ENCODE assay signal across 8 cellular contexts in genomic region chr12:132600048-132601032, GRCh38. TPM values are rescaled to one million over a fixed set of nuclear protein-coding genes. Genes with fewer than 3 reads are reported as not detected.
DNase-seq lines count a peak whose midpoint lies in the region; ATAC-seq and TF ChIP-seq lines count a peak whose summit lies in the region.

No MANE protein-coding gene starts in this region.

- no peaks in the 10 kb centered on the region for H3K36me3 ChIP-seq in left lung

- peak; percentile 53 to 56 for TF ChIP-seq CTCF in left lung (IDR thresholded peaks at IDR 0.05)

- H3K27me3 Mint-ChIP-seq in dendritic cell treated with granulocyte-macrophage colony-stimulating factor and Interleukin-4, amounts not matched to agents 40 ng/mL and 50 ng/mL, for 4 days = peaks cover 85% of the 10 kb centered on the region

- H3K4me1 ChIP-seq in left lung = peaks cover 3 to 28% of the 10 kb centered on the region in 2 donors

- no peak overlapping the region for H3K27ac ChIP-seq in left lung

- H3K9me3 ChIP-seq in left lung = no peaks in the 10 kb centered on the region

- H3K27ac Mint-ChIP-seq in dendritic cell treated with granulocyte-macrophage colony-stimulating factor and Interleukin-4, amounts not matched to agents 40 ng/mL and 50 ng/mL, for 4 days = peak overlapping the region; percentile 17

- peak; percentile 86 for ATAC-seq in left lung
- ATAC-seq in stimulated activated naive CD8-positive, alpha-beta T cell treated with anti-CD3 and anti-CD28 coated beads, Interleukin-15, Interleukin-2, amounts not matched to agents 100 U/mL and 50 U/mL, for 24 hours = peak; percentile 57
- ATAC-seq in HG02588 (IDR thresholded peaks at IDR 0.05; ENCODE audit: unreplicated experiment) = no peak
- no peak for ATAC-seq in GM19463 (IDR thresholded peaks at IDR 0.05; ENCODE audit: unreplicated experiment)

- intact Hi-C loops in dendritic cell treated with granulocyte-macrophage colony-stimulating factor and Interleukin-4, amounts not matched to agents 40 ng/mL and 50 ng/mL, for 4 days (cut with micrococcal nuclease) = loop anchor here (2.0 kb wide), 1 partner anchor 14 kb away; no protein-coding TSS in a partner anchor
- intact Hi-C loops in left lung (cut with DNase I) = no loop called here

- no peaks in the 10 kb centered on the region for H3K9me3 Mint-ChIP-seq in dendritic cell treated with granulocyte-macrophage colony-stimulating factor and Interleukin-4, amounts not matched to agents 40 ng/mL and 50 ng/mL, for 4 days

- H3K27me3 ChIP-seq in left lung = peaks cover 20 to 68% of the 10 kb centered on the region in 2 donors

- peaks cover 26% of the 10 kb centered on the region for H3K4me1 Mint-ChIP-seq in dendritic cell treated with granulocyte-macrophage colony-stimulating factor and Interleukin-4, amounts not matched to agents 40 ng/mL and 50 ng/mL, for 4 days (ENCODE audit: low read depth)

- H3K4me3 Mint-ChIP-seq in dendritic cell treated with granulocyte-macrophage colony-stimulating factor and Interleukin-4, amounts not matched to agents 40 ng/mL and 50 ng/mL, for 4 days = peak overlapping the region; percentile 72

- H3K4me3 ChIP-seq in GM08714 (ENCODE audit: low read length) (peak overlapping the region; percentile 43; the same call in 1 of the 2 replicates), left lung (peak overlapping the region in 1 of 2 donors; percentile 36)

- DNase-seq in M059J (ENCODE audit: low read depth) = peak; percentile 67
- DNase-seq in SW480 (ENCODE audit: low spot score) = peak; percentile 56
- DNase-seq in left lung = peak; percentile 69 to 85
- DNase-seq in stimulated activated naive CD8-positive, alpha-beta T cell treated with anti-CD3 and anti-CD28 coated beads, Interleukin-15, Interleukin-2, amounts not matched to agents 100 U/mL and 50 U/mL, for 24 hours = peak; percentile 57

- H3K36me3 Mint-ChIP-seq in dendritic cell treated with granulocyte-macrophage colony-stimulating factor and Interleukin-4, amounts not matched to agents 40 ng/mL and 50 ng/mL, for 4 days (ENCODE audit: low read depth) = no peaks in the 10 kb centered on the region

RNA-seq across cellular contexts. Expression of gene LRCOL1, which starts 10.0 kb away (rescaled TPM):
- total RNA-seq in M059J (2014; rRNA removed; shearing (Covaris generic)) = not detected in 2 replicates
- 1 to 10 TPM in 1 of 2 donors, under 1 TPM in 1; 0.84 to 1.6 TPM for total RNA-seq in left lung

RNA-seq across cellular contexts. Expression of gene P2RX2, which starts 18.2 kb away (rescaled TPM):
- not detected in 2 replicates for total RNA-seq in M059J (2014; rRNA removed; shearing (Covaris generic))
- not detected for total RNA-seq in left lung

Comparison
In these comparisons a context has a peak if more than half of its experiments do, and no peak if none do; other contexts are left out.
1. ATAC-seq: peak in left lung (single experiment) and stimulated activated naive CD8-positive, alpha-beta T cell treated with anti-CD3 and anti-CD28 coated beads, Interleukin-15, Interleukin-2, amounts not matched to agents 100 U/mL and 50 U/mL, for 24 hours (single experiment); none in HG02588 (single experiment) and GM19463 (single experiment).
2. Peak in every context shown above with its lines, with median percentiles within 50 percentile points of each other: DNase-seq.